15 cellular contexts compared by ENCODE assay signal in genomic region chr1:13731897-13732296, GRCh38. TPM values are rescaled to one million over a fixed set of nuclear protein-coding genes. Genes with fewer than 3 reads are reported as not detected.
DNase-seq lines count a peak whose midpoint lies in the region; ATAC-seq and TF ChIP-seq lines count a peak whose summit lies in the region.
"Had no signal": no experiment of that assay in that cellular context is flagged by ENCODE, and none has a peak within 500 bp of the region (broad histone marks: within the 10 kb centered on the region; RNA-seq: fewer than 3 reads in every experiment).

No MANE protein-coding gene starts in this region.

- no peak for ATAC-seq in DND-41 (ENCODE audit: insufficient read depth, low read depth)
- no peak for ATAC-seq in activated T-helper 17 cell treated with anti-CD3 and anti-CD28 coated beads, Interleukin-2, amount 50 U/mL, for 72 hours (replicated peaks)
- ATAC-seq in GM21423 (IDR thresholded peaks at IDR 0.05; ENCODE audit: unreplicated experiment) = no peak
- ATAC-seq in HG02623 (IDR thresholded peaks at IDR 0.05; ENCODE audit: unreplicated experiment) = no peak

- H3K27me3 Mint-ChIP-seq in activated T-helper 17 cell treated with anti-CD3 and anti-CD28 coated beads, Interleukin-2, amount 50 U/mL, for 72 hours = no peaks in the 10 kb centered on the region
- no peaks in the 10 kb centered on the region for H3K27me3 Mint-ChIP-seq in nephron (ENCODE audit: low read depth)

- DNase-seq in DND-41 (no peak), HL-60 (ENCODE audit: low read depth in 1 of 2, low spot score in 1 of 2) (no peak), NCI-H2081 (lab: John Stamatoyannopoulos, UW) (no peak)
- DNase-seq: activated CD4-positive, alpha-beta T cell treated with anti-CD3 and anti-CD28 coated beads, Interleukin-2, amount 50 U/mL, for 48 hours; amniotic stem cell; heart right ventricle; NCI-H1930; NCI-H69; stimulated activated CD4-positive, alpha-beta T cell treated with anti-CD3 and anti-CD28 coated beads, Interleukin-2, amount 100 ng/mL, for 24 hours; T1000 had no signal

- H3K79me2 ChIP-seq in DND-41 (ENCODE audit: insufficient read depth, low read length) = no peaks in the 10 kb centered on the region

- H3K4me1 Mint-ChIP-seq in activated T-helper 17 cell treated with anti-CD3 and anti-CD28 coated beads, Interleukin-2, amount 50 U/mL, for 72 hours = peaks cover 19% of the 10 kb centered on the region
- peaks cover 60% of the 10 kb centered on the region for H3K4me1 Mint-ChIP-seq in nephron

- H3K9me3 ChIP-seq in DND-41 (ENCODE audit: insufficient read depth, low read length, severe bottlenecking) = no peaks in the 10 kb centered on the region
- H3K9me3 ChIP-seq: heart right ventricle had no signal

- TF ChIP-seq CTCF in DND-41 (IDR thresholded peaks at IDR 0.05; ENCODE audit: borderline replicate concordance, extremely low read depth, low read length, poor library complexity, severe bottlenecking) (no peak), HL-60 (IDR thresholded peaks at IDR 0.05; ENCODE audit: insufficient read depth, low read length) (no peak), nephron (IDR thresholded peaks at IDR 0.05; ENCODE audit: unreplicated experiment in 3 of 3) (no peak)

- H3K27ac Mint-ChIP-seq in activated T-helper 17 cell treated with anti-CD3 and anti-CD28 coated beads, Interleukin-2, amount 50 U/mL, for 72 hours = peak overlapping the region; percentile 92
- peak overlapping the region in 2 of 3 experiments; percentile 40 to 63 for H3K27ac Mint-ChIP-seq in nephron

- no peak overlapping the region for H3K4me3 ChIP-seq in DND-41 (ENCODE audit: low read depth in 1 of 2, low read length in 2 of 2)
- no peak overlapping the region for H3K4me3 ChIP-seq in HL-60 (replicated peaks; ENCODE audit: insufficient read depth, low read length)

- no peaks in the 10 kb centered on the region for H3K9me3 Mint-ChIP-seq in activated T-helper 17 cell treated with anti-CD3 and anti-CD28 coated beads, Interleukin-2, amount 50 U/mL, for 72 hours
- H3K9me3 Mint-ChIP-seq in nephron = no peaks in the 10 kb centered on the region

- H3K9ac ChIP-seq in DND-41 (ENCODE audit: low read depth, low read length) = no peak overlapping the region

- no peaks in the 10 kb centered on the region for H3K36me3 ChIP-seq in DND-41 (ENCODE audit: insufficient read depth, low read length)

- H3K4me1 ChIP-seq in DND-41 (ENCODE audit: insufficient read depth, low read length) = peaks cover 42% of the 10 kb centered on the region

- H3K36me3 Mint-ChIP-seq in activated T-helper 17 cell treated with anti-CD3 and anti-CD28 coated beads, Interleukin-2, amount 50 U/mL, for 72 hours (ENCODE audit: low read depth) = peaks cover 53% of the 10 kb centered on the region
- H3K36me3 Mint-ChIP-seq in nephron (ENCODE audit: low read depth) = peaks cover 11% of the 10 kb centered on the region

- H3K27ac ChIP-seq in DND-41 (ENCODE audit: low read length) (peak overlapping the region; percentile 53), HL-60 (replicated peaks) (peak overlapping the region; percentile 66)
- H3K27ac ChIP-seq: RWPE1 had no signal

- H4K20me1 ChIP-seq in DND-41 (ENCODE audit: insufficient read depth, low read length) = no peaks in the 10 kb centered on the region

- H3K4me3 Mint-ChIP-seq in activated T-helper 17 cell treated with anti-CD3 and anti-CD28 coated beads, Interleukin-2, amount 50 U/mL, for 72 hours = peak overlapping the region; percentile 83
- no peak overlapping the region for H3K4me3 Mint-ChIP-seq in nephron

- H3K27me3 ChIP-seq in DND-41 (ENCODE audit: insufficient read depth, low read length, poor library complexity) (peaks cover 7% of the 10 kb centered on the region), HL-60 (ENCODE audit: insufficient read depth, poor library complexity, severe bottlenecking) (no peaks in the 10 kb centered on the region)
- H3K27me3 ChIP-seq: heart right ventricle had no signal

- peak overlapping the region; percentile 21; the same call in 1 of the 2 replicates for H3K4me2 ChIP-seq in DND-41 (ENCODE audit: insufficient read depth, low read length)

- H2AFZ ChIP-seq in DND-41 (ENCODE audit: low read depth, low read length) = no peak overlapping the region

RNA-seq across cellular contexts. Expression of gene PRDM2, which starts 31.9 kb away (rescaled TPM):
- 10 to 100 TPM; 57.1 to 66.1 TPM for total RNA-seq in activated T-helper 17 cell treated with anti-CD3 and anti-CD28 coated beads, Interleukin-2, amount 50 U/mL, for 72 hours
